In the genomic region with DNA sequence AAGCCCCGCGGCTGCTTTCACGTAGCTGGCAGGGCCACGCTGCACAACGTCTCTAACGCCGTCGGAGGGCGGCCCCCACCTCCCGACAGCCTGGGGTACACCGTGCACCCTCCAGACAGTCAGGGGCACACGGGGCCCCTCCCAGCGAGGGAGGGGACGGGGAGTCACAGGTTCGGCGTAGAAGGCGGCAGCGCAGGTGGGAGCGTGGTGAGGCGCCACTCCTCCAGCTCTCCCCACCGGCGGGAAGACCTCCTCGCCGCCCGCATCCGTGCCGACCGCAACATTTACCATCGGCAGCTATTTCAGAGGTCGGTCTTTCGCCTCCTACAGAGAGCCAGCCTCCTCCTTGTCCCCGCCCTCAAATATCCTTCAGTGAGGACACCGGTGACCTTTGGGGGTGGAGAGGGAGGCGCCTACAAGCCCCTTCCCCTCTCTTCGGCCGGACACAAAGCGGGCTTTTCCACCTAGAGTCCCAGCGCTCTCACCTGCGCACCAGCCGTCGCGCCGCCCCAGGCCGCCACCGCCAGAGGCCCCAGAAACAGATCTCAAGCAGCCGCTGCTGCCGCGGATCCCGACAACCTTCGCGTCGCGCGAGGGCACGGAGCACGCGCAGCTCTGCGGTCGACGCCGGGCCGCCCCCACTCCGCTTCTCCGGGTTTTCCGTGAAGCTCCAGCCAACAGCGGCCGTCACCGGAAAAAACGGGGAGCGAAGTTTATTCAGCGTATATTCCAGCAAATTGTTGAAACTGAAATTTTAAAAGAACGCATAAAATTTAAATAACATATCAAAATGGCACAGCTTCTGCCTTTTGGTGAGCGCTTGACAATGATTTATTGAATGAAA, we compare ENCODE assay signal across 1 cellular context.
A peak's percentile ranks its signal among the peaks of the same experiment; 100 is the strongest.
TF ChIP-seq lines count a peak whose summit lies in the region.

A gene (minus strand): TSS at position 600 of the 844 bp plus-strand sequence. CDS start 20,708 bp downstream, outside the sequence.

TF ChIP-seq in HepG2, 621 proteins besides CTCF, POLR2A, EP300 and RAD21 (continued from another document and continues in another):
- TF ChIP-seq, protein P1, sequence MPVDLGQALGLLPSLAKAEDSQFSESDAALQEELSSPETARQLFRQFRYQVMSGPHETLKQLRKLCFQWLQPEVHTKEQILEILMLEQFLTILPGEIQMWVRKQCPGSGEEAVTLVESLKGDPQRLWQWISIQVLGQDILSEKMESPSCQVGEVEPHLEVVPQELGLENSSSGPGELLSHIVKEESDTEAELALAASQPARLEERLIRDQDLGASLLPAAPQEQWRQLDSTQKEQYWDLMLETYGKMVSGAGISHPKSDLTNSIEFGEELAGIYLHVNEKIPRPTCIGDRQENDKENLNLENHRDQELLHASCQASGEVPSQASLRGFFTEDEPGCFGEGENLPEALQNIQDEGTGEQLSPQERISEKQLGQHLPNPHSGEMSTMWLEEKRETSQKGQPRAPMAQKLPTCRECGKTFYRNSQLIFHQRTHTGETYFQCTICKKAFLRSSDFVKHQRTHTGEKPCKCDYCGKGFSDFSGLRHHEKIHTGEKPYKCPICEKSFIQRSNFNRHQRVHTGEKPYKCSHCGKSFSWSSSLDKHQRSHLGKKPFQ (CRISPR knock-in tag; IDR thresholded peaks at IDR 0.05; ENCODE audit: insufficient replicate concordance) = peak; percentile 72
- 0 out of 2 replicates have a peak, but pooled peaks have one; percentile 61 for TF ChIP-seq FOXM1 (CRISPR knock-in tag; IDR thresholded peaks at IDR 0.05)
- peak; percentile 76; the same call in 1 of the 2 replicates for TF ChIP-seq FIP1L1 (IDR thresholded peaks at IDR 0.05; ENCODE audit: borderline replicate concordance, insufficient read depth, low read depth, low read length)
- peak; percentile 94 for TF ChIP-seq FOXC1 (CRISPR knock-in tag; IDR thresholded peaks at IDR 0.05; ENCODE audit: borderline replicate concordance)
- TF ChIP-seq SMAD3 (CRISPR knock-in tag; IDR thresholded peaks at IDR 0.05) = no peak; the same call in 1 of the 2 replicates
- no peak for TF ChIP-seq MAFK (conservative IDR thresholded peaks at IDR 0.05 in 1 of 2, IDR thresholded peaks at IDR 0.05 in 1 of 2; ENCODE audit: low read length in 2 of 2)
- no peak; the same call in 1 of the 2 replicates for TF ChIP-seq IRF2 (CRISPR knock-in tag; IDR thresholded peaks at IDR 0.05)
- TF ChIP-seq, protein P2, sequence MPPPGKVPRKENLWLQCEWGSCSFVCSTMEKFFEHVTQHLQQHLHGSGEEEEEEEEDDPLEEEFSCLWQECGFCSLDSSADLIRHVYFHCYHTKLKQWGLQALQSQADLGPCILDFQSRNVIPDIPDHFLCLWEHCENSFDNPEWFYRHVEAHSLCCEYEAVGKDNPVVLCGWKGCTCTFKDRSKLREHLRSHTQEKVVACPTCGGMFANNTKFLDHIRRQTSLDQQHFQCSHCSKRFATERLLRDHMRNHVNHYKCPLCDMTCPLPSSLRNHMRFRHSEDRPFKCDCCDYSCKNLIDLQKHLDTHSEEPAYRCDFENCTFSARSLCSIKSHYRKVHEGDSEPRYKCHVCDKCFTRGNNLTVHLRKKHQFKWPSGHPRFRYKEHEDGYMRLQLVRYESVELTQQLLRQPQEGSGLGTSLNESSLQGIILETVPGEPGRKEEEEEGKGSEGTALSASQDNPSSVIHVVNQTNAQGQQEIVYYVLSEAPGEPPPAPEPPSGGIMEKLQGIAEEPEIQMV (CRISPR knock-in tag; IDR thresholded peaks at IDR 0.05; ENCODE audit: low read depth) = peak; percentile 71; the same call in 1 of the 2 replicates
- peak; percentile 40 for TF ChIP-seq GATA4 (IDR thresholded peaks at IDR 0.05; ENCODE audit: borderline replicate concordance, low read depth)
- TF ChIP-seq JARID2 (CRISPR knock-in tag; IDR thresholded peaks at IDR 0.05; ENCODE audit: insufficient replicate concordance) = no peak
- TF ChIP-seq, protein P3, sequence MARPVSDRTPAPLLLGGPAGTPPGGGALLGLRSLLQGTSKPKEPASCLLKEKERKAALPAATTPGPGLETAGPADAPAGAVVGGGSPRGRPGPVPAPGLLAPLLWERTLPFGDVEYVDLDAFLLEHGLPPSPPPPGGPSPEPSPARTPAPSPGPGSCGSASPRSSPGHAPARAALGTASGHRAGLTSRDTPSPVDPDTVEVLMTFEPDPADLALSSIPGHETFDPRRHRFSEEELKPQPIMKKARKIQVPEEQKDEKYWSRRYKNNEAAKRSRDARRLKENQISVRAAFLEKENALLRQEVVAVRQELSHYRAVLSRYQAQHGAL (CRISPR knock-in tag; IDR thresholded peaks at IDR 0.05; ENCODE audit: not compliant biosample characterization) = peak; percentile 95
- TF ChIP-seq GLI4 (CRISPR knock-in tag; IDR thresholded peaks at IDR 0.05; ENCODE audit: borderline replicate concordance) = peak; percentile 60; the same call in 1 of the 2 replicates
- TF ChIP-seq SALL1 (CRISPR knock-in tag; IDR thresholded peaks at IDR 0.05) = peak; percentile 79
- TF ChIP-seq ZNF746 (CRISPR knock-in tag; IDR thresholded peaks at IDR 0.05) = peak; percentile 85; the same call in 1 of the 2 replicates
- TF ChIP-seq, protein P4, sequence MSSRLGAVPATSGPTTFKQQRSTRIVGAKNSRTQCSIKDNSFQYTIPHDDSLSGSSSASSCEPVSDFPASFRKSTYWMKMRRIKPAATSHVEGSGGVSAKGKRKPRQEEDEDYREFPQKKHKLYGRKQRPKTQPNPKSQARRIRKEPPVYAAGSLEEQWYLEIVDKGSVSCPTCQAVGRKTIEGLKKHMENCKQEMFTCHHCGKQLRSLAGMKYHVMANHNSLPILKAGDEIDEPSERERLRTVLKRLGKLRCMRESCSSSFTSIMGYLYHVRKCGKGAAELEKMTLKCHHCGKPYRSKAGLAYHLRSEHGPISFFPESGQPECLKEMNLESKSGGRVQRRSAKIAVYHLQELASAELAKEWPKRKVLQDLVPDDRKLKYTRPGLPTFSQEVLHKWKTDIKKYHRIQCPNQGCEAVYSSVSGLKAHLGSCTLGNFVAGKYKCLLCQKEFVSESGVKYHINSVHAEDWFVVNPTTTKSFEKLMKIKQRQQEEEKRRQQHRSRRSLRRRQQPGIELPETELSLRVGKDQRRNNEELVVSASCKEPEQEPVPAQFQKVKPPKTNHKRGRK (CRISPR knock-in tag; IDR thresholded peaks at IDR 0.05) = 0 out of 2 replicates have a peak, but pooled peaks have one; percentile 19
- peak; percentile 61; the same call in 1 of the 2 replicates for TF ChIP-seq REPIN1 (CRISPR knock-in tag; IDR thresholded peaks at IDR 0.05; ENCODE audit: borderline replicate concordance, low read depth)
- peak; percentile 54; the same call in 1 of the 2 replicates for TF ChIP-seq ZNF430 (CRISPR knock-in tag; IDR thresholded peaks at IDR 0.05)
- peak; percentile 94 for TF ChIP-seq ZFX (CRISPR knock-in tag; IDR thresholded peaks at IDR 0.05; ENCODE audit: low read depth)
- TF ChIP-seq ZNF496 (CRISPR knock-in tag; IDR thresholded peaks at IDR 0.05; ENCODE audit: insufficient replicate concordance) = no peak
- peak; percentile 87; the same call in 1 of the 2 replicates for TF ChIP-seq TMF1 (CRISPR knock-in tag; IDR thresholded peaks at IDR 0.05; ENCODE audit: low read depth)
- TF ChIP-seq SMARCE1 (IDR thresholded peaks at IDR 0.05; ENCODE audit: borderline replicate concordance) = no peak
- TF ChIP-seq ZNF383 (CRISPR knock-in tag; IDR thresholded peaks at IDR 0.05; ENCODE audit: borderline replicate concordance) = peak; percentile 81; the same call in 1 of the 2 replicates
- TF ChIP-seq HCFC1 (IDR thresholded peaks at IDR 0.05; ENCODE audit: low read depth, low read length) = peak; percentile 54; the same call in 1 of the 2 replicates
- peak; percentile 94 for TF ChIP-seq ESRRA (CRISPR knock-in tag; IDR thresholded peaks at IDR 0.05; ENCODE audit: low read depth)
- peak; percentile 16; the same call in 1 of the 2 replicates for TF ChIP-seq HNF4G (IDR thresholded peaks at IDR 0.05; ENCODE audit: borderline replicate concordance, low read depth, low read length)
- TF ChIP-seq HNF4G (CRISPR knock-in tag; IDR thresholded peaks at IDR 0.05; ENCODE audit: borderline replicate concordance, low read depth) = 0 out of 2 replicates have a peak, but pooled peaks have one; percentile 32
- TF ChIP-seq, protein P5, sequence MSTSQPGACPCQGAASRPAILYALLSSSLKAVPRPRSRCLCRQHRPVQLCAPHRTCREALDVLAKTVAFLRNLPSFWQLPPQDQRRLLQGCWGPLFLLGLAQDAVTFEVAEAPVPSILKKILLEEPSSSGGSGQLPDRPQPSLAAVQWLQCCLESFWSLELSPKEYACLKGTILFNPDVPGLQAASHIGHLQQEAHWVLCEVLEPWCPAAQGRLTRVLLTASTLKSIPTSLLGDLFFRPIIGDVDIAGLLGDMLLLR (CRISPR knock-in tag; IDR thresholded peaks at IDR 0.05) = peak; percentile 88
- peak; percentile 87 for TF ChIP-seq ZNF883 (CRISPR knock-in tag; IDR thresholded peaks at IDR 0.05; ENCODE audit: not compliant biosample characterization)
- peak; percentile 59; the same call in 1 of the 2 replicates for TF ChIP-seq MXD4 (CRISPR knock-in tag; IDR thresholded peaks at IDR 0.05)
- TF ChIP-seq, protein P6, sequence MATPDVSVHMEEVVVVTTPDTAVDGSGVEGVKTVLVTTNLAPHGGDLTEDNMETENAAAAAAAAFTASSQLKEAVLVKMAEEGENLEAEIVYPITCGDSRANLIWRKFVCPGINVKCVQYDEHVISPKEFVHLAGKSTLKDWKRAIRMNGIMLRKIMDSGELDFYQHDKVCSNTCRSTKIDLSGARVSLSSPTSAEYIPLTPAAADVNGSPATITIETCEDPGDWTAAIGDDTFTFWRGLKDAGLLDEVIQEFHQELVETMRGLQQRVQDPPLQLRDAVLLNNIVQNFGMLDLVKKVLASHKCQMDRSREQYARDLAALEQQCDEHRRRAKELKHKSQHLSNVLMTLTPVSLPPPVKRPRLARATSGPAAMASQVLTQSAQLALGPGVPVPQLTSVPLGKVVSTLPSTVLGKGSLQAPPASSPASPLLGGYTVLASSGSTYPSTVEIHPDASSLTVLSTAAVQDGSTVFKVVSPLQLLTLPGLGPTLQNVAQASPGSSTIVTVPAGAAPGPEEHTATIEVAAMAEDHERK (CRISPR knock-in tag; IDR thresholded peaks at IDR 0.05; ENCODE audit: low read depth) = peak; percentile 18; the same call in 1 of the 2 replicates
- peak; percentile 85 for TF ChIP-seq SATB2 (CRISPR knock-in tag; IDR thresholded peaks at IDR 0.05)
- peak; percentile 13 for TF ChIP-seq CBX1 (IDR thresholded peaks at IDR 0.05; ENCODE audit: low read depth)
- peak; percentile 85 for TF ChIP-seq ZEB1 (IDR thresholded peaks at IDR 0.05; ENCODE audit: insufficient replicate concordance, low read depth)
- peak; percentile 94; the same call in 1 of the 2 replicates for TF ChIP-seq ZNF761 (CRISPR knock-in tag; conservative IDR thresholded peaks at IDR 0.05)
- no peak for TF ChIP-seq CENPX (CRISPR knock-in tag; IDR thresholded peaks at IDR 0.05)
- TF ChIP-seq, protein P7, sequence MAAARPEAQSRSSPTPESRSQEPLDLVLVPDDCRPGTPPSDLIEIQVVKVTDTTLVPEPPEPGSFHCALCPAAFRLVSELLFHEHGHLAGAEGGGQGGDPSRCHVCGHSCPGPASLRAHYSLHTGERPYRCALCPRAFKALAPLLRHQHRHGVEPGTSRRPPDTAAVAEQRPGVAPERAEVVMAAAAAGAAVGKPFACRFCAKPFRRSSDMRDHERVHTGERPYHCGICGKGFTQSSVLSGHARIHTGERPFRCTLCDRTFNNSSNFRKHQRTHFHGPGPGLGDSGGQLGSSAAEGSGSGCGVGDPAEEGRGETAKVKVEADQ (CRISPR knock-in tag; IDR thresholded peaks at IDR 0.05; ENCODE audit: borderline replicate concordance) = peak; percentile 94; the same call in 1 of the 2 replicates
- TF ChIP-seq ATM (IDR thresholded peaks at IDR 0.05; ENCODE audit: borderline replicate concordance) = no peak
- peak; percentile 24 for TF ChIP-seq IKZF4 (CRISPR knock-in tag; IDR thresholded peaks at IDR 0.05; ENCODE audit: borderline replicate concordance, low read depth, not compliant biosample characterization)
- TF ChIP-seq ZFP36L2 (CRISPR knock-in tag; IDR thresholded peaks at IDR 0.05) = no peak
- TF ChIP-seq ZKSCAN8 (CRISPR knock-in tag; IDR thresholded peaks at IDR 0.05; ENCODE audit: borderline replicate concordance) = peak; percentile 20; the same call in 1 of the 2 replicates
- no peak for TF ChIP-seq ZSCAN30 (CRISPR knock-in tag; IDR thresholded peaks at IDR 0.05)
- TF ChIP-seq ZNF484 (CRISPR knock-in tag; IDR thresholded peaks at IDR 0.05; ENCODE audit: borderline replicate concordance, low read depth) = 0 out of 2 replicates have a peak, but pooled peaks have one; percentile 92
- TF ChIP-seq PITX1 (CRISPR knock-in tag; IDR thresholded peaks at IDR 0.05) = peak; percentile 69
- TF ChIP-seq ISL2 (CRISPR knock-in tag; IDR thresholded peaks at IDR 0.05) = peak; percentile 78
- TF ChIP-seq, protein P8, sequence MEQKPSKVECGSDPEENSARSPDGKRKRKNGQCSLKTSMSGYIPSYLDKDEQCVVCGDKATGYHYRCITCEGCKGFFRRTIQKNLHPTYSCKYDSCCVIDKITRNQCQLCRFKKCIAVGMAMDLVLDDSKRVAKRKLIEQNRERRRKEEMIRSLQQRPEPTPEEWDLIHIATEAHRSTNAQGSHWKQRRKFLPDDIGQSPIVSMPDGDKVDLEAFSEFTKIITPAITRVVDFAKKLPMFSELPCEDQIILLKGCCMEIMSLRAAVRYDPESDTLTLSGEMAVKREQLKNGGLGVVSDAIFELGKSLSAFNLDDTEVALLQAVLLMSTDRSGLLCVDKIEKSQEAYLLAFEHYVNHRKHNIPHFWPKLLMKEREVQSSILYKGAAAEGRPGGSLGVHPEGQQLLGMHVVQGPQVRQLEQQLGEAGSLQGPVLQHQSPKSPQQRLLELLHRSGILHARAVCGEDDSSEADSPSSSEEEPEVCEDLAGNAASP (CRISPR knock-in tag; IDR thresholded peaks at IDR 0.05; ENCODE audit: borderline replicate concordance) = peak; percentile 68; the same call in 1 of the 2 replicates
- TF ChIP-seq ZNF788 (CRISPR knock-in tag; IDR thresholded peaks at IDR 0.05; ENCODE audit: borderline replicate concordance) = peak; percentile 89
- 0 out of 2 replicates have a peak, but pooled peaks have one; percentile 61 for TF ChIP-seq KLF6 (CRISPR knock-in tag; IDR thresholded peaks at IDR 0.05)
- TF ChIP-seq, protein P9, sequence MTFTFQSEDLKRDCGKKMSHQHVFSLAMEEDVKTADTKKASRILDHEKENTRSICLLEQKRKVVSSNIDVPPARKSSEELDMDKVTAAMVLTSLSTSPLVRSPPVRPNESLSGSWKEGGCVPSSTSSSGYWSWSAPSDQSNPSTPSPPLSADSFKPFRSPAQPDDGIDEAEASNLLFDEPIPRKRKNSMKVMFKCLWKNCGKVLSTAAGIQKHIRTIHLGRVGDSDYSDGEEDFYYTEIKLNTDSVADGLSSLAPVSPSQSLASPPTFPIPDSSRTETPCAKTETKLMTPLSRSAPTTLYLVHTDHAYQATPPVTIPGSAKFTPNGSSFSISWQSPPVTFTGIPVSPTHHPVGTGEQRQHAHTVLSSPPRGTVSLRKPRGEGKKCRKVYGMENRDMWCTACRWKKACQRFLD (CRISPR knock-in tag; IDR thresholded peaks at IDR 0.05; ENCODE audit: borderline replicate concordance) = peak; percentile 96
- TF ChIP-seq THYN1 (CRISPR knock-in tag; IDR thresholded peaks at IDR 0.05; ENCODE audit: borderline replicate concordance, low read depth) = peak; percentile 0; the same call in 1 of the 2 replicates
- TF ChIP-seq ZSCAN12 (CRISPR knock-in tag; IDR thresholded peaks at IDR 0.05) = peak; percentile 84; the same call in 1 of the 2 replicates
- TF ChIP-seq ZNF317 (CRISPR knock-in tag; IDR thresholded peaks at IDR 0.05) = peak; percentile 88
- TF ChIP-seq, protein P10, sequence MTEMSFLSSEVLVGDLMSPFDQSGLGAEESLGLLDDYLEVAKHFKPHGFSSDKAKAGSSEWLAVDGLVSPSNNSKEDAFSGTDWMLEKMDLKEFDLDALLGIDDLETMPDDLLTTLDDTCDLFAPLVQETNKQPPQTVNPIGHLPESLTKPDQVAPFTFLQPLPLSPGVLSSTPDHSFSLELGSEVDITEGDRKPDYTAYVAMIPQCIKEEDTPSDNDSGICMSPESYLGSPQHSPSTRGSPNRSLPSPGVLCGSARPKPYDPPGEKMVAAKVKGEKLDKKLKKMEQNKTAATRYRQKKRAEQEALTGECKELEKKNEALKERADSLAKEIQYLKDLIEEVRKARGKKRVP (CRISPR knock-in tag; IDR thresholded peaks at IDR 0.05) = peak in 1 of 2 experiments; percentile 73; a peak in 1 of 4 replicates
